Comparison of ENCODE assay signal across 8 cellular contexts in genomic region chr5:180126716-180127681, GRCh38. TPM values are rescaled to one million over a fixed set of nuclear protein-coding genes. Genes with fewer than 3 reads are reported as not detected.
DNase-seq lines count a peak whose midpoint lies in the region; ATAC-seq and TF ChIP-seq lines count a peak whose summit lies in the region.

No MANE protein-coding gene starts in this region.

- TF ChIP-seq POLR2A in thyroid gland (IDR thresholded peaks at IDR 0.05): peak in 1 of 2 donors; percentile 3

- H3K4me1 ChIP-seq in colonic mucosa (no peaks in the 10 kb centered on the region), lower lobe of right lung (no peaks in the 10 kb centered on the region), thyroid gland (peaks cover 20 to 24% of the 10 kb centered on the region in 2 donors)

- no peak overlapping the region for H3K9ac ChIP-seq in colonic mucosa (ENCODE audit: low read depth in 2 of 2, low read length in 2 of 2)

- intact Hi-C loops in colonic mucosa (cut with DNase I) (loop anchor here (5.0 kb wide), 1 partner anchor 200 kb away; no protein-coding TSS in a partner anchor), lower lobe of right lung (cut with DNase I) (no loop called here), thyroid gland (cut with DNase I) (loop anchor here (5.0 kb wide), 1 partner anchor 345 kb away; no protein-coding TSS in a partner anchor)

- peak; percentile 75 for ATAC-seq in lower lobe of right lung
- ATAC-seq in GM21825 (IDR thresholded peaks at IDR 0.05; ENCODE audit: unreplicated experiment): no peak
- ATAC-seq in HG03520 (IDR thresholded peaks at IDR 0.05; ENCODE audit: unreplicated experiment): no peak

- TF ChIP-seq CTCF in colonic mucosa (IDR thresholded peaks at IDR 0.05): peak; percentile 79
- peak; percentile 77 for TF ChIP-seq CTCF in lower lobe of right lung (IDR thresholded peaks at IDR 0.05)
- TF ChIP-seq CTCF in thyroid gland (IDR thresholded peaks at IDR 0.05): peak; percentile 73 to 95 (median 94)

- no peaks in the 10 kb centered on the region for H3K36me3 ChIP-seq in colonic mucosa
- H3K36me3 ChIP-seq in lower lobe of right lung: no peaks in the 10 kb centered on the region
- H3K36me3 ChIP-seq in thyroid gland: no peaks in the 10 kb centered on the region

- H3K9me3 ChIP-seq in colonic mucosa (no peaks in the 10 kb centered on the region), lower lobe of right lung (no peaks in the 10 kb centered on the region), thyroid gland (no peaks in the 10 kb centered on the region)

- H3K4me3 ChIP-seq in colonic mucosa: no peak overlapping the region
- H3K4me3 ChIP-seq in lower lobe of right lung: no peak overlapping the region
- peak overlapping the region; percentile 20 to 36 (median 31) for H3K4me3 ChIP-seq in thyroid gland (replicated peaks in 1 of 3)

- H3K27ac ChIP-seq in colonic mucosa (no peak overlapping the region), lower lobe of right lung (no peak overlapping the region), thyroid gland (peak overlapping the region; percentile 69 to 79 (median 79))

- WGBS in thyroid gland, 2 donors: 30 to 45% methylated on average over 21 to 29 of the region's 59 CpGs

- H3K27me3 ChIP-seq in colonic mucosa (no peaks in the 10 kb centered on the region), lower lobe of right lung (ENCODE audit: low read depth) (peaks cover 25% of the 10 kb centered on the region), thyroid gland (no peaks in the 10 kb centered on the region)

- peak; percentile 47 for DNase-seq in activated CD4-positive, CD25-positive, alpha-beta regulatory T cell treated with anti-CD3 and anti-CD28 coated beads, Interleukin-2, amount 50 U/mL, for 72 hours
- no peak for DNase-seq in activated CD4-positive, CD25-positive, alpha-beta regulatory T cell (lab: John Stamatoyannopoulos, UW)
- DNase-seq in RPMI8226: peak; percentile 22
- DNase-seq in colonic mucosa: peak; percentile 31
- no peak for DNase-seq in lower lobe of right lung
- DNase-seq in thyroid gland: peak; percentile 64 to 65

RNA-seq across cellular contexts. Expression of gene RNF130, which starts 55.4 kb away (rescaled TPM):
- total RNA-seq in colonic mucosa: 10 to 100 TPM; 32.0 to 41.7 TPM
- 139 TPM for total RNA-seq in lower lobe of right lung
- total RNA-seq in thyroid gland: 100 to 1,000 TPM in 1 of 4 donors, 10 to 100 TPM in 3; 55.0 to 121 (median 69.4) TPM

Comparison
In these comparisons a context has a peak if more than half of its experiments do, and no peak if none do; other contexts are left out.
1. DNase-seq: peak in activated CD4-positive, CD25-positive, alpha-beta regulatory T cell treated with anti-CD3 and anti-CD28 coated beads, Interleukin-2, amount 50 U/mL, for 72 hours (single experiment), RPMI8226 (single experiment), colonic mucosa (single experiment) and thyroid gland (2 of 2); none in activated CD4-positive, CD25-positive, alpha-beta regulatory T cell (0 of 4) and lower lobe of right lung (single experiment).
2. H3K27ac ChIP-seq: peak in thyroid gland (3 of 3); none in colonic mucosa (single experiment) and lower lobe of right lung (single experiment).
3. H3K4me3 ChIP-seq: peak in thyroid gland (3 of 3); none in colonic mucosa (single experiment) and lower lobe of right lung (single experiment).
4. ATAC-seq: peak in lower lobe of right lung (2 of 2); none in GM21825 (single experiment) and HG03520 (single experiment).
5. Peak in every context shown above with its lines, with median percentiles within 50 percentile points of each other: CTCF ChIP-seq.